ENCODE assay signal across 8 cellular contexts in genomic region chr6:34414999-34415858, GRCh38. TPM values are rescaled to one million over a fixed set of nuclear protein-coding genes. Genes with fewer than 3 reads are reported as not detected.
DNase-seq lines count a peak whose midpoint lies in the region; ATAC-seq, FAIRE-seq and TF ChIP-seq lines count a peak whose summit lies in the region.

No MANE protein-coding gene starts in this region.

- no peak overlapping the region for H3K27ac ChIP-seq in CD8-positive, alpha-beta memory T cell (ENCODE audit: low read depth, low read length)
- peak overlapping the region; percentile 76 to 81 for H3K27ac ChIP-seq in ascending aorta

- peaks cover 0 to 48% (median 19%) of the 10 kb centered on the region in 3 donors for H3K36me3 Mint-ChIP-seq in CD8-positive, alpha-beta memory T cell
- H3K36me3 Mint-ChIP-seq in HFFc6 (ENCODE audit: low read depth), result peaks cover 35% of the 10 kb centered on the region

- H3K27ac Mint-ChIP-seq in CD8-positive, alpha-beta memory T cell, result peak overlapping the region in 2 of 8 donors; percentile 6 to 64
- peak overlapping the region; percentile 25; the same call in 1 of the 2 replicates for H3K27ac Mint-ChIP-seq in HFFc6

- no peaks in the 10 kb centered on the region for H3K27me3 Mint-ChIP-seq in CD8-positive, alpha-beta memory T cell
- H3K27me3 Mint-ChIP-seq in HFFc6 (ENCODE audit: insufficient read depth), result no peaks in the 10 kb centered on the region; the same call in 1 of the 2 replicates

- H3K36me3 ChIP-seq in CD8-positive, alpha-beta memory T cell (ENCODE audit: insufficient read depth, low read length), result peaks cover 29% of the 10 kb centered on the region
- H3K36me3 ChIP-seq in ascending aorta, result peaks cover 39 to 42% of the 10 kb centered on the region in 2 donors

- H3K9me3 ChIP-seq in CD8-positive, alpha-beta memory T cell (ENCODE audit: low read length), result no peaks in the 10 kb centered on the region
- no peaks in the 10 kb centered on the region for H3K9me3 ChIP-seq in ascending aorta

- no peaks in the 10 kb centered on the region for H3K4me1 ChIP-seq in CD8-positive, alpha-beta memory T cell (ENCODE audit: insufficient read depth, low read length)
- H3K4me1 ChIP-seq in ascending aorta, result peaks cover 4 to 8% of the 10 kb centered on the region in 2 donors

- intact Hi-C loops in ascending aorta (cut with DNase I), result loop anchor here (1.0 to 2.0 kb wide), 4 partner anchors 22 to 219 kb away; partner anchors contain the start of genes NUDT3 and SMIM29
- intact Hi-C loops in left cardiac atrium (cut with DNase I), result loop anchor here (2.0 to 5.0 kb wide), 2 partner anchors 166 to 218 kb away; partner anchors contain the start of gene SMIM29 (in 2 of the 2)

- H3K4me3 Mint-ChIP-seq in CD8-positive, alpha-beta memory T cell, result no peak overlapping the region
- H3K4me3 Mint-ChIP-seq in HFFc6, result no peak overlapping the region

- TF ChIP-seq CTCF in HFFc6 (IDR thresholded peaks at IDR 0.05) (peak; percentile 67), ascending aorta (IDR thresholded peaks at IDR 0.05) (peak; percentile 63 to 82 (median 76))

- H3K27me3 ChIP-seq in CD8-positive, alpha-beta memory T cell (ENCODE audit: insufficient read depth, low read length, poor library complexity, severe bottlenecking), result no peaks in the 10 kb centered on the region
- H3K27me3 ChIP-seq in ascending aorta, result no peaks in the 10 kb centered on the region

- peaks cover 4 to 11% (median 11%) of the 10 kb centered on the region in 3 donors for H3K4me1 Mint-ChIP-seq in CD8-positive, alpha-beta memory T cell
- peaks cover 24% of the 10 kb centered on the region for H3K4me1 Mint-ChIP-seq in HFFc6 (ENCODE audit: low read depth)

- CTCF ChIA-PET in CD8-positive, alpha-beta memory T cell (lab: Charles Lee), result interaction anchor here (0.6 to 3.9 kb wide), 27 partner anchors 9 to 260 kb away, joined by 3 to 50 read pairs (median 3); partner anchors contain the start of genes NUDT3, RPS10 and SMIM29

- no peak overlapping the region for H3K4me3 ChIP-seq in CD8-positive, alpha-beta memory T cell (ENCODE audit: low read length)
- H3K4me3 ChIP-seq in ascending aorta, result peak overlapping the region in 1 of 2 donors; percentile 39

- POLR2A ChIA-PET in CD8-positive, alpha-beta memory T cell (lab: Charles Lee), result interaction anchor here (0.5 to 1.3 kb wide), 4 partner anchors 166 to 719 kb away, joined by 3 to 7 read pairs (median 4); partner anchors contain the start of gene HMGA1

- peak in 3 of 5 donors; percentile 20 to 50 (median 42) for DNase-seq in CD8-positive, alpha-beta memory T cell
- DNase-seq in HFFc6 (peak; percentile 46), RCC 7860 (ENCODE audit: low spot score) (peak; percentile 30), ascending aorta (ENCODE audit: low spot score in 2 of 2) (peak in 1 of 2 donors; percentile 87), left cardiac atrium (peak; percentile 57), putamen (ENCODE audit: low spot score) (peak; percentile 84)

- H3K9me3 Mint-ChIP-seq in CD8-positive, alpha-beta memory T cell, result no peaks in the 10 kb centered on the region
- H3K9me3 Mint-ChIP-seq in HFFc6, result no peaks in the 10 kb centered on the region

- ATAC-seq in left cardiac atrium, result peak; percentile 88 to 95
- no peak for ATAC-seq in HG03139 (IDR thresholded peaks at IDR 0.05; ENCODE audit: unreplicated experiment)
- no peak for ATAC-seq in HG03159 (IDR thresholded peaks at IDR 0.05; ENCODE audit: unreplicated experiment)

- FAIRE-seq in RCC 7860 (lab: Jason Lieb, UNC), result no peak

RNA-seq across cellular contexts. Expression of gene RPS10, which starts 10.6 kb away (rescaled TPM):
- 1,000 to 10,000 TPM; 1,999 to 2,032 TPM for total RNA-seq in CD8-positive, alpha-beta memory T cell
- polyA plus RNA-seq in CD8-positive, alpha-beta memory T cell, result 1,462 TPM
- 1,000 to 10,000 TPM; 1,585 to 1,769 (median 1,649) TPM for total RNA-seq in HFFc6 (2021; fragmentation: NEBNext Ultra II Directional; extraction: Animal tissue kit (Norgen Biotek cat#: 25700))
- total RNA-seq in ascending aorta (1,703 TPM), left cardiac atrium (100 to 1,000 TPM; 746 to 770 TPM)

RNA-seq across cellular contexts. Expression of gene NUDT3, which starts 22.8 kb away (rescaled TPM):
- 10 to 100 TPM; 16.6 to 16.8 TPM for total RNA-seq in CD8-positive, alpha-beta memory T cell
- 9.7 TPM for polyA plus RNA-seq in CD8-positive, alpha-beta memory T cell
- 10 to 100 TPM; 11.3 to 18.9 (median 16.6) TPM for total RNA-seq in HFFc6 (2021; fragmentation: NEBNext Ultra II Directional; extraction: Animal tissue kit (Norgen Biotek cat#: 25700))
- total RNA-seq in ascending aorta (18.8 TPM), left cardiac atrium (10 to 100 TPM; 36.6 to 53.6 TPM)

RNA-seq across cellular contexts. Expression of gene PACSIN1, which starts 50.6 kb away (rescaled TPM):
- total RNA-seq in CD8-positive, alpha-beta memory T cell, result under 1 TPM; 0.64 to 0.70 TPM
- polyA plus RNA-seq in CD8-positive, alpha-beta memory T cell, result 5.6 TPM
- not detected for total RNA-seq in HFFc6 (2021; fragmentation: NEBNext Ultra II Directional; extraction: Animal tissue kit (Norgen Biotek cat#: 25700))
- total RNA-seq in ascending aorta, result not detected
- total RNA-seq in left cardiac atrium, result 1 to 10 TPM; 3.4 to 8.4 TPM

Comparison
In these comparisons a context has a peak if more than half of its experiments do, and no peak if none do; other contexts are left out.
1. ATAC-seq: peak in left cardiac atrium (2 of 2); none in HG03139 (single experiment) and HG03159 (single experiment).